ENCODE assay signal across 21 cellular contexts in genomic region chr1:28180310-28181305, GRCh38. TPM values are rescaled to one million over a fixed set of nuclear protein-coding genes. Genes with fewer than 3 reads are reported as not detected.
DNase-seq lines count a peak whose midpoint lies in the region; ATAC-seq and TF ChIP-seq lines count a peak whose summit lies in the region.
"Had no signal": no experiment of that assay in that cellular context is flagged by ENCODE, and none has a peak within 500 bp of the region (broad histone marks: within the 10 kb centered on the region; RNA-seq: fewer than 3 reads in every experiment).

No MANE protein-coding gene starts in this region.

- H3K4me3 ChIP-seq in GM23338, result no peak overlapping the region
- H3K4me3 ChIP-seq: pancreas, sigmoid colon, transverse colon had no signal

- H3K27me3 ChIP-seq in GM23338 (ENCODE audit: insufficient read depth), result no peaks in the 10 kb centered on the region
- H3K27me3 ChIP-seq: pancreas, sigmoid colon, transverse colon had no signal

- H3K27me3 Mint-ChIP-seq in GM23338 (ENCODE audit: insufficient read depth, low read depth, poor library complexity) (peaks cover 11% of the 10 kb centered on the region), neural crest cell (ENCODE audit: low read depth) (no peaks in the 10 kb centered on the region), osteocyte (ENCODE audit: unreplicated experiment) (peaks cover 16% of the 10 kb centered on the region)
- H3K27me3 Mint-ChIP-seq in activated T-helper 1 cell treated with anti-CD3 and anti-CD28 coated beads, Interleukin-12 subunit alpha, Interleukin-12 subunit beta, Interleukin-2, Interleukin-4 antibody, amounts not matched to agents 30 ng/mL and 10 ng/mL and 1 ng/mL, durations not matched to agents 14 hours and 24 hours and 36 hours (ENCODE audit: insufficient read depth), result peaks cover 54% of the 10 kb centered on the region
- H3K27me3 Mint-ChIP-seq: effector memory CD8-positive, alpha-beta T cell had no signal

- 0 out of 2 replicates have a peak, but pooled peaks cover 3% of the 10 kb centered on the region for H3F3A ChIP-seq in GM23338 (replicated peaks; ENCODE audit: low read depth)

- H3K79me2 ChIP-seq in GM23338 (replicated peaks; ENCODE audit: insufficient read depth), result no peaks in the 10 kb centered on the region

- H3K4me2 ChIP-seq in GM23338, result no peak overlapping the region

- H3K4me1 ChIP-seq in GM23338 (ENCODE audit: insufficient read depth), result peaks cover 3% of the 10 kb centered on the region
- H3K4me1 ChIP-seq: pancreas, sigmoid colon had no signal

- peaks cover 8% of the 10 kb centered on the region for H3K4me1 Mint-ChIP-seq in GM23338
- H3K4me1 Mint-ChIP-seq in activated T-helper 1 cell treated with anti-CD3 and anti-CD28 coated beads, Interleukin-12 subunit alpha, Interleukin-12 subunit beta, Interleukin-2, Interleukin-4 antibody, amounts not matched to agents 30 ng/mL and 10 ng/mL and 1 ng/mL, durations not matched to agents 14 hours and 24 hours and 36 hours (ENCODE audit: low read depth), result peaks cover 19% of the 10 kb centered on the region
- peaks cover 5% of the 10 kb centered on the region for H3K4me1 Mint-ChIP-seq in neural crest cell
- no peaks in the 10 kb centered on the region for H3K4me1 Mint-ChIP-seq in osteocyte (ENCODE audit: unreplicated experiment)

- H3K4me3 Mint-ChIP-seq in GM23338, result no peak overlapping the region
- H3K4me3 Mint-ChIP-seq in activated T-helper 1 cell treated with anti-CD3 and anti-CD28 coated beads, Interleukin-12 subunit alpha, Interleukin-12 subunit beta, Interleukin-2, Interleukin-4 antibody, amounts not matched to agents 30 ng/mL and 10 ng/mL and 1 ng/mL, durations not matched to agents 14 hours and 24 hours and 36 hours, result peak overlapping the region; percentile 60
- no peak overlapping the region for H3K4me3 Mint-ChIP-seq in neural crest cell
- no peak overlapping the region for H3K4me3 Mint-ChIP-seq in osteocyte (ENCODE audit: unreplicated experiment)
- H3K4me3 Mint-ChIP-seq: effector memory CD8-positive, alpha-beta T cell; stimulated activated naive CD8-positive, alpha-beta T cell treated with anti-CD3 and anti-CD28 coated beads, Interleukin-15, Interleukin-2, amounts not matched to agents 100 ng/mL and 50 ng/mL, for 24 hours had no signal

- H3K27ac Mint-ChIP-seq in GM23338 (no peak overlapping the region), neural crest cell (ENCODE audit: unreplicated experiment) (peak overlapping the region; percentile 78), osteocyte (ENCODE audit: unreplicated experiment) (no peak overlapping the region)
- H3K27ac Mint-ChIP-seq in activated T-helper 1 cell treated with anti-CD3 and anti-CD28 coated beads, Interleukin-12 subunit alpha, Interleukin-12 subunit beta, Interleukin-2, Interleukin-4 antibody, amounts not matched to agents 30 ng/mL and 10 ng/mL and 1 ng/mL, durations not matched to agents 14 hours and 24 hours and 36 hours, result peak overlapping the region; percentile 45
- H3K27ac Mint-ChIP-seq: stimulated activated naive CD8-positive, alpha-beta T cell treated with anti-CD3 and anti-CD28 coated beads, Interleukin-15, Interleukin-2, amounts not matched to agents 100 ng/mL and 50 ng/mL, for 24 hours had no signal

- 0 out of 2 replicates have a peak overlapping the region, but pooled peaks have one; percentile 13 for H2AFZ ChIP-seq in GM23338

- H3K36me3 Mint-ChIP-seq in GM23338 (ENCODE audit: low read depth), result no peaks in the 10 kb centered on the region
- peaks cover 2% of the 10 kb centered on the region for H3K36me3 Mint-ChIP-seq in activated T-helper 1 cell treated with anti-CD3 and anti-CD28 coated beads, Interleukin-12 subunit alpha, Interleukin-12 subunit beta, Interleukin-2, Interleukin-4 antibody, amounts not matched to agents 30 ng/mL and 10 ng/mL and 1 ng/mL, durations not matched to agents 14 hours and 24 hours and 36 hours (ENCODE audit: low read depth)
- no peaks in the 10 kb centered on the region for H3K36me3 Mint-ChIP-seq in neural crest cell (ENCODE audit: low read depth)
- H3K36me3 Mint-ChIP-seq in osteocyte (ENCODE audit: unreplicated experiment), result no peaks in the 10 kb centered on the region

- H3K9me3 Mint-ChIP-seq in GM23338, result no peaks in the 10 kb centered on the region
- H3K9me3 Mint-ChIP-seq in activated T-helper 1 cell treated with anti-CD3 and anti-CD28 coated beads, Interleukin-12 subunit alpha, Interleukin-12 subunit beta, Interleukin-2, Interleukin-4 antibody, amounts not matched to agents 30 ng/mL and 10 ng/mL and 1 ng/mL, durations not matched to agents 14 hours and 24 hours and 36 hours, result no peaks in the 10 kb centered on the region
- H3K9me3 Mint-ChIP-seq in neural crest cell, result no peaks in the 10 kb centered on the region
- no peaks in the 10 kb centered on the region for H3K9me3 Mint-ChIP-seq in osteocyte (ENCODE audit: unreplicated experiment)
- H3K9me3 Mint-ChIP-seq: effector memory CD8-positive, alpha-beta T cell; stimulated activated naive CD8-positive, alpha-beta T cell treated with anti-CD3 and anti-CD28 coated beads, Interleukin-15, Interleukin-2, amounts not matched to agents 100 ng/mL and 50 ng/mL, for 24 hours had no signal

- H4K20me1 ChIP-seq in GM23338 (replicated peaks; ENCODE audit: insufficient read depth), result no peaks in the 10 kb centered on the region

- DNase-seq in NCI-H82 (lab: John Stamatoyannopoulos, UW) (peak; percentile 10), NCI-H82 treated with DMSO at 0.1 percent for 48 hours (lab: John Stamatoyannopoulos, UW; ENCODE audit: unreplicated experiment) (no peak), GM23338 (ENCODE audit: low spot score) (peak; percentile 22), neural crest cell (ENCODE audit: low read depth, low spot score) (no peak), head of caudate nucleus (no peak), osteocyte (ENCODE audit: extremely low spot score, unreplicated experiment) (no peak)
- no peak for DNase-seq in activated T-helper 1 cell treated with anti-CD3 and anti-CD28 coated beads, Interleukin-12 subunit alpha, Interleukin-12 subunit beta, Interleukin-2, Interleukin-4 antibody, amounts not matched to agents 30 ng/mL and 10 ng/mL and 1 ng/mL, durations not matched to agents 14 hours and 24 hours and 36 hours (ENCODE audit: low spot score)
- DNase-seq: activated CD4-positive, CD25-positive, alpha-beta regulatory T cell treated with anti-CD3 and anti-CD28 coated beads, Interleukin-2, amount 50 U/mL, for 72 hours; activated CD8-positive, alpha-beta memory T cell treated with anti-CD3 and anti-CD28 coated beads, Interleukin-2, amount 50 U/mL, for 4 hours; activated effector memory CD4-positive, alpha-beta T cell treated with Interleukin-2 at 50 U/mL for 16 hours; effector memory CD8-positive, alpha-beta T cell; left ventricle myocardium superior; NCI-H526; pancreas; sigmoid colon; transverse colon had no signal

- no peak overlapping the region for H3K27ac ChIP-seq in GM23338 (ENCODE audit: low read depth)
- H3K27ac ChIP-seq: 22Rv1, pancreas, sigmoid colon, transverse colon had no signal

- no peak; the same call in 2 of the 3 replicates for ATAC-seq in GM23338
- ATAC-seq in HG03469 (IDR thresholded peaks at IDR 0.05; ENCODE audit: unreplicated experiment), result no peak
- ATAC-seq: effector memory CD8-positive, alpha-beta T cell; left ventricle myocardium superior; pancreas; Right ventricle myocardium inferior had no signal

- H3K36me3 ChIP-seq in GM23338 (ENCODE audit: insufficient read depth), result no peaks in the 10 kb centered on the region
- H3K36me3 ChIP-seq: pancreas, sigmoid colon, transverse colon had no signal

- TF ChIP-seq CTCF in GM23338 (conservative IDR thresholded peaks at IDR 0.05; ENCODE audit: low read depth in 2 of 2) (no peak), neural crest cell (conservative IDR thresholded peaks at IDR 0.05) (no peak), osteocyte (IDR thresholded peaks at IDR 0.05) (no peak)

- H3K9me2 ChIP-seq in GM23338 (ENCODE audit: insufficient read depth), result no peaks in the 10 kb centered on the region

- intact Hi-C loops in activated T-helper 1 cell treated with anti-CD3 and anti-CD28 coated beads, Interleukin-12 subunit alpha, Interleukin-12 subunit beta, Interleukin-2, Interleukin-4 antibody, amounts not matched to agents 30 ng/mL and 10 ng/mL and 1 ng/mL, durations not matched to agents 14 hours and 24 hours and 36 hours (cut with micrococcal nuclease), result loop anchor here (1.0 to 5.0 kb wide), 2 partner anchors 8 to 38 kb away; no protein-coding TSS in a partner anchor
- intact Hi-C loops in head of caudate nucleus (cut with DNase I), result no loop called here

TF ChIP-seq in GM23338, 12 proteins besides CTCF, POLR2A, EP300 and RAD21 (continues in another document):
- TF ChIP-seq EZH2 (IDR thresholded peaks at IDR 0.05; ENCODE audit: low read depth, unreplicated experiment) (no peak), ZNF331 (CRISPR knock-in tag; IDR thresholded peaks at IDR 0.05; ENCODE audit: low read depth) (no peak), CREB1 (CRISPR knock-in tag; IDR thresholded peaks at IDR 0.05; ENCODE audit: low read depth) (no peak), POLR2AphosphoS5 (IDR thresholded peaks at IDR 0.05; ENCODE audit: low read depth) (no peak), ZNF114 (CRISPR knock-in tag; IDR thresholded peaks at IDR 0.05) (no peak)

RNA-seq across cellular contexts. Expression of gene PTAFR, which starts 4.1 kb away (rescaled TPM):
- 0.27 and 0.76 TPM in 2 replicates for total RNA-seq in GM23338 (2014; rRNA removed; shearing (Covaris generic))
- 0.29 and 0.49 TPM in 2 replicates for polyA plus RNA-seq in GM23338 (2016; fragmentation: Nextera tagmentation; extraction: Ambion mirVana)
- 0.24 and 0.62 TPM in 2 replicates for total RNA-seq in activated T-helper 1 cell treated with anti-CD3 and anti-CD28 coated beads, Interleukin-12 subunit alpha, Interleukin-12 subunit beta, Interleukin-2, Interleukin-4 antibody, amounts not matched to agents 30 ng/mL and 10 ng/mL and 1 ng/mL, durations not matched to agents 14 hours and 24 hours and 36 hours
- 0.25 and 0.28 TPM in 2 replicates for total RNA-seq in neural crest cell
- total RNA-seq in osteocyte, result 0.08 TPM in 1 of 2 replicates, not detected in the other
- total RNA-seq: glomerular endothelial cell had no signal

RNA-seq across cellular contexts. Expression of gene DNAJC8, which starts 52.2 kb away (rescaled TPM):
- 67.3 and 71.0 TPM in 2 replicates for total RNA-seq in GM23338 (2014; rRNA removed; shearing (Covaris generic))
- 208 and 210 TPM in 2 replicates for polyA plus RNA-seq in GM23338 (2016; fragmentation: Nextera tagmentation; extraction: Ambion mirVana)
- 95.4 and 97.1 TPM in 2 replicates for total RNA-seq in activated T-helper 1 cell treated with anti-CD3 and anti-CD28 coated beads, Interleukin-12 subunit alpha, Interleukin-12 subunit beta, Interleukin-2, Interleukin-4 antibody, amounts not matched to agents 30 ng/mL and 10 ng/mL and 1 ng/mL, durations not matched to agents 14 hours and 24 hours and 36 hours
- total RNA-seq in neural crest cell (132 and 138 TPM in 2 replicates), osteocyte (92.2 and 93.0 TPM in 2 replicates)

RNA-seq across cellular contexts. Expression of gene ATP5IF1, which starts 55.3 kb away (rescaled TPM):
- total RNA-seq in GM23338 (2014; rRNA removed; shearing (Covaris generic)), result 230 and 282 TPM in 2 replicates
- 1,325 and 1,405 TPM in 2 replicates for polyA plus RNA-seq in GM23338 (2016; fragmentation: Nextera tagmentation; extraction: Ambion mirVana)
- total RNA-seq in activated T-helper 1 cell treated with anti-CD3 and anti-CD28 coated beads, Interleukin-12 subunit alpha, Interleukin-12 subunit beta, Interleukin-2, Interleukin-4 antibody, amounts not matched to agents 30 ng/mL and 10 ng/mL and 1 ng/mL, durations not matched to agents 14 hours and 24 hours and 36 hours, result 128 and 132 TPM in 2 replicates
- 125 and 127 TPM in 2 replicates for total RNA-seq in neural crest cell
- 112 and 113 TPM in 2 replicates for total RNA-seq in osteocyte

Comparison
In these comparisons a context has a peak if more than half of its experiments do, and no peak if none do; other contexts are left out.
1. DNase-seq: peak in NCI-H82 (single experiment) and GM23338 (single experiment); none in NCI-H82 treated with DMSO at 0.1 percent for 48 hours (single experiment), activated T-helper 1 cell treated with anti-CD3 and anti-CD28 coated beads, Interleukin-12 subunit alpha, Interleukin-12 subunit beta, Interleukin-2, Interleukin-4 antibody, amounts not matched to agents 30 ng/mL and 10 ng/mL and 1 ng/mL, durations not matched to agents 14 hours and 24 hours and 36 hours (single experiment), neural crest cell (single experiment), head of caudate nucleus (0 of 42) and osteocyte (single experiment).
2. H3K27ac Mint-ChIP-seq: peak in activated T-helper 1 cell treated with anti-CD3 and anti-CD28 coated beads, Interleukin-12 subunit alpha, Interleukin-12 subunit beta, Interleukin-2, Interleukin-4 antibody, amounts not matched to agents 30 ng/mL and 10 ng/mL and 1 ng/mL, durations not matched to agents 14 hours and 24 hours and 36 hours (single experiment) and neural crest cell (single experiment); none in GM23338 (single experiment) and osteocyte (single experiment).